20 cellular contexts compared by ENCODE assay signal in the genomic region with DNA sequence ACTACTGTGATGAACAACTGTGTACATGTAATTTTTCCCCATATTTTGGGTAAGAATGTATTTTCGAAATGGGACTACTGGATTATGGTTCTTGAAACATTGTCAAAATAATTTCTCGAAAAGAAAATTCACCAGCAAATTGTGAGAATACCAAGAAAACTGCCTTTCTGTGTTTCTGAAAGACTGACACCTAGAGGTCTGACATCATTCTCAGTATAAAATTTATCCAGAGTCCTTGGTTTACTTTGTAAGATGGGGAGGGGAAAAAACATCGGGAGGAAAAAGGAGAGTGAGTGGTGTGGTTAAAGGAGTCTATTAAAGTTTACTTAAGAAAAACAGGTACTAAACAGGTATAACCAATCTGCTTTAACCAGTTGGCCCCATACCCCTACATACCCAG.
A peak's percentile ranks its signal among the peaks of the same experiment; 100 is the strongest.
DNase-seq lines count a peak whose midpoint lies in the region; ATAC-seq and TF ChIP-seq lines count a peak whose summit lies in the region.
"Had no signal": no experiment of that assay in that cellular context is flagged by ENCODE, and none has a peak within 500 bp of the region (broad histone marks: within the 10 kb centered on the region; RNA-seq: fewer than 3 reads in every experiment).

No MANE protein-coding gene starts in this region.

- TF ChIP-seq CTCF in HEK293 (tag by site-specific recombination; IDR thresholded peaks at IDR 0.05) (no peak), OCI-LY3 (IDR thresholded peaks at IDR 0.05; ENCODE audit: low read depth, low read length) (peak; percentile 30; the same call in 1 of the 2 replicates), epithelial cell of proximal tubule (conservative IDR thresholded peaks at IDR 0.05; ENCODE audit: low read depth, low read length) (peak; percentile 47), progenitor cell of endocrine pancreas (IDR thresholded peaks at IDR 0.05; ENCODE audit: unreplicated experiment) (peak; percentile 33)

- H3K4me1 ChIP-seq in HEK293 (ENCODE audit: control insufficient read depth, insufficient read depth, low read length) (no peaks in the 10 kb centered on the region), OCI-LY3 (ENCODE audit: low read length) (no peaks in the 10 kb centered on the region)

- H3K79me2 ChIP-seq in OCI-LY3 (ENCODE audit: low read length) = no peaks in the 10 kb centered on the region

- no peak overlapping the region for H3K4me3 Mint-ChIP-seq in progenitor cell of endocrine pancreas (ENCODE audit: low read depth)
- no peak overlapping the region for H3K4me3 Mint-ChIP-seq in stimulated activated memory B cell treated with anti-CD40 and anti-IgM and Interleukin-4, amounts not matched to agents 10 μg/mL and 1 μg/mL and 100 μg/mL, for 72 hours
- H3K4me3 Mint-ChIP-seq: CD4-positive, alpha-beta T cell; natural killer cell treated with Interleukin-12 subunit alpha and Interleukin-12 subunit beta and Interleukin-15 and Interleukin-18, amount 100 ng/mL, for 72 hours had no signal

- H3K27me3 Mint-ChIP-seq in progenitor cell of endocrine pancreas = peaks cover 6% of the 10 kb centered on the region
- H3K27me3 Mint-ChIP-seq in stimulated activated memory B cell treated with anti-CD40 and anti-IgM and Interleukin-4, amounts not matched to agents 10 μg/mL and 1 μg/mL and 100 μg/mL, for 72 hours = no peaks in the 10 kb centered on the region
- H3K27me3 Mint-ChIP-seq: CD4-positive, alpha-beta T cell; natural killer cell treated with Interleukin-12 subunit alpha and Interleukin-12 subunit beta and Interleukin-15 and Interleukin-18, amount 100 ng/mL, for 72 hours had no signal

- H3K4me1 Mint-ChIP-seq in progenitor cell of endocrine pancreas (ENCODE audit: low read depth) = no peaks in the 10 kb centered on the region
- no peaks in the 10 kb centered on the region for H3K4me1 Mint-ChIP-seq in stimulated activated memory B cell treated with anti-CD40 and anti-IgM and Interleukin-4, amounts not matched to agents 10 μg/mL and 1 μg/mL and 100 μg/mL, for 72 hours

- POLR2A ChIA-PET in HEK293 (lab: Yijun Ruan, JAX) = no interaction called here

- H3K27ac Mint-ChIP-seq in progenitor cell of endocrine pancreas = no peak overlapping the region
- H3K27ac Mint-ChIP-seq in stimulated activated memory B cell treated with anti-CD40 and anti-IgM and Interleukin-4, amounts not matched to agents 10 μg/mL and 1 μg/mL and 100 μg/mL, for 72 hours = no peak overlapping the region
- H3K27ac Mint-ChIP-seq: CD4-positive, alpha-beta T cell; natural killer cell treated with Interleukin-12 subunit alpha and Interleukin-12 subunit beta and Interleukin-15 and Interleukin-18, amount 100 ng/mL, for 72 hours had no signal

- DNase-seq in epithelial cell of proximal tubule (ENCODE audit: low read depth) = no peak
- no peak for DNase-seq in progenitor cell of endocrine pancreas (ENCODE audit: low spot score, unreplicated experiment)
- no peak for DNase-seq in NCI-H446 treated with DMSO at 0.1 percent for 48 hours (lab: John Stamatoyannopoulos, UW)
- no peak for DNase-seq in SIG-M5 treated with dmso at 0.1 percent for 504 hours (lab: John Stamatoyannopoulos, UW; ENCODE audit: unreplicated experiment)
- DNase-seq: activated naive CD4-positive, alpha-beta T cell treated with anti-CD3 and anti-CD28 coated beads, Interleukin-2, amount 50 U/mL, for 16 hours; brain microvascular endothelial cell; CD4-positive, alpha-beta T cell; DMS53; islet precursor cell; mesenchymal stem cell; NCI-H1930; stimulated activated naive CD4-positive, alpha-beta T cell; trophoblast cell had no signal

- no peak overlapping the region for H3K27ac ChIP-seq in HEK293 (ENCODE audit: extremely low read depth, low read depth, low read length)
- no peak overlapping the region for H3K27ac ChIP-seq in OCI-LY3 (ENCODE audit: low read length)
- H3K27ac ChIP-seq: brain microvascular endothelial cell, SK-N-MC had no signal

- no peak overlapping the region for H3K4me2 ChIP-seq in OCI-LY3 (ENCODE audit: low read length)

- H3K36me3 ChIP-seq in HEK293 (ENCODE audit: control insufficient read depth in 2 of 2, insufficient read depth in 1 of 2, low read length in 2 of 2) (no peaks in the 10 kb centered on the region), OCI-LY3 (replicated peaks; ENCODE audit: low read depth, low read length) (no peaks in the 10 kb centered on the region)
- H3K36me3 ChIP-seq: brain microvascular endothelial cell had no signal

- CTCF ChIA-PET in HEK293 (lab: Yijun Ruan, JAX) = no interaction called here

- no peaks in the 10 kb centered on the region for H4K20me1 ChIP-seq in OCI-LY3 (ENCODE audit: insufficient read depth, low read length)

- ATAC-seq in stimulated activated memory B cell treated with anti-CD40 and anti-IgM and Interleukin-4, amounts not matched to agents 10 μg/mL and 1 μg/mL and 100 μg/mL, for 72 hours = no peak
- no peak for ATAC-seq in HG03108 (IDR thresholded peaks at IDR 0.05; ENCODE audit: unreplicated experiment)
- ATAC-seq: esophagus mucosa; natural killer cell treated with Interleukin-12 subunit alpha and Interleukin-12 subunit beta and Interleukin-15 and Interleukin-18, amount 100 ng/mL, for 72 hours had no signal

- H2AFZ ChIP-seq in OCI-LY3 (ENCODE audit: low read depth, low read length) = no peak overlapping the region

- H3K4me3 ChIP-seq in HEK293 (ENCODE audit: low read depth, low read length) (no peak overlapping the region), OCI-LY3 (ENCODE audit: low read length) (no peak overlapping the region), epithelial cell of proximal tubule (ENCODE audit: low read depth, low read length) (no peak overlapping the region)
- H3K4me3 ChIP-seq: SK-N-MC had no signal

- H3K9me3 ChIP-seq in HEK293 (ENCODE audit: control insufficient read depth, insufficient read depth, low read depth, low read length) (no peaks in the 10 kb centered on the region), OCI-LY3 (ENCODE audit: insufficient read depth, low read length) (no peaks in the 10 kb centered on the region)

- H3K9me3 Mint-ChIP-seq in progenitor cell of endocrine pancreas (ENCODE audit: low read depth) = no peaks in the 10 kb centered on the region
- H3K9me3 Mint-ChIP-seq in stimulated activated memory B cell treated with anti-CD40 and anti-IgM and Interleukin-4, amounts not matched to agents 10 μg/mL and 1 μg/mL and 100 μg/mL, for 72 hours = no peaks in the 10 kb centered on the region
- H3K9me3 Mint-ChIP-seq: CD4-positive, alpha-beta T cell; natural killer cell treated with Interleukin-12 subunit alpha and Interleukin-12 subunit beta and Interleukin-15 and Interleukin-18, amount 100 ng/mL, for 72 hours had no signal

- no peaks in the 10 kb centered on the region for H3K27me3 ChIP-seq in OCI-LY3 (ENCODE audit: low read depth, low read length)
- H3K27me3 ChIP-seq: brain microvascular endothelial cell had no signal

- H3K36me3 Mint-ChIP-seq in progenitor cell of endocrine pancreas (ENCODE audit: insufficient read depth) = no peaks in the 10 kb centered on the region
- H3K36me3 Mint-ChIP-seq in stimulated activated memory B cell treated with anti-CD40 and anti-IgM and Interleukin-4, amounts not matched to agents 10 μg/mL and 1 μg/mL and 100 μg/mL, for 72 hours = no peaks in the 10 kb centered on the region
- H3K36me3 Mint-ChIP-seq: natural killer cell treated with Interleukin-12 subunit alpha and Interleukin-12 subunit beta and Interleukin-15 and Interleukin-18, amount 100 ng/mL, for 72 hours had no signal

- no peak overlapping the region for H3K9ac ChIP-seq in OCI-LY3 (ENCODE audit: low read length)

TF ChIP-seq in HEK293, 187 proteins besides CTCF, POLR2A, EP300 and RAD21:
- no peak for TF ChIP-seq ZNF155 (tag by site-specific recombination; IDR thresholded peaks at IDR 0.05)
- peak; percentile 62; the same call in 1 of the 2 replicates for TF ChIP-seq ZBTB20 (tag by site-specific recombination; IDR thresholded peaks at IDR 0.05)
- TF ChIP-seq ZNF596 (tag by site-specific recombination; IDR thresholded peaks at IDR 0.05) = no peak
